ENCODE assay signal across 1 cellular context in genomic region chr7:99616359-99617186, GRCh38.
A peak's percentile ranks its signal among the peaks of the same experiment; 100 is the strongest.
TF ChIP-seq lines count a peak whose summit lies in the region.

Gene ZSCAN25, plus strand, starts transcription at chr7:99616946. Its CDS starts 2,661 bp downstream, at chr7:99619607.

TF ChIP-seq in HEK293, 187 proteins besides CTCF, POLR2A, EP300 and RAD21 (continued from another document and continues in another):
- TF ChIP-seq ZNF513 (tag by site-specific recombination; IDR thresholded peaks at IDR 0.05) (no peak), ZNF184 (tag by site-specific recombination; IDR thresholded peaks at IDR 0.05) (peak; percentile 18; the same call in 1 of the 2 replicates), ZSCAN4 (tag by site-specific recombination; IDR thresholded peaks at IDR 0.05) (peak; percentile 75), ZNF37A (tag by site-specific recombination; IDR thresholded peaks at IDR 0.05) (no peak), ZNF121 (tag by site-specific recombination; IDR thresholded peaks at IDR 0.05) (0 out of 2 replicates have a peak, but pooled peaks have one; percentile 40), ZBTB49 (tag by site-specific recombination; IDR thresholded peaks at IDR 0.05; ENCODE audit: low read depth) (no peak), ZNF600 (tag by site-specific recombination; IDR thresholded peaks at IDR 0.05) (peak; percentile 100), ZNF302 (tag by site-specific recombination; IDR thresholded peaks at IDR 0.05; ENCODE audit: low read depth) (no peak), BCL11B (tag by site-specific recombination; IDR thresholded peaks at IDR 0.05; ENCODE audit: low read depth) (peak; percentile 78; the same call in 1 of the 2 replicates), ZNF544 (tag by site-specific recombination; IDR thresholded peaks at IDR 0.05) (no peak), ZNF292 (tag by site-specific recombination; IDR thresholded peaks at IDR 0.05; ENCODE audit: borderline replicate concordance, low read depth) (no peak), ZNF146 (tag by site-specific recombination; IDR thresholded peaks at IDR 0.05) (peak; percentile 49; the same call in 1 of the 2 replicates), ZNF623 (tag by site-specific recombination; IDR thresholded peaks at IDR 0.05) (no peak; the same call in 1 of the 2 replicates), ZNF280D (tag by site-specific recombination; IDR thresholded peaks at IDR 0.05) (peak; percentile 93), ZNF830 (tag by site-specific recombination; IDR thresholded peaks at IDR 0.05; ENCODE audit: low read depth) (no peak), ZBTB21 (tag by site-specific recombination; IDR thresholded peaks at IDR 0.05) (peak; percentile 54), ZNF521 (tag by site-specific recombination; IDR thresholded peaks at IDR 0.05) (no peak), GLIS1 (tag by site-specific recombination; IDR thresholded peaks at IDR 0.05) (peak; percentile 52), SP2 (tag by site-specific recombination; IDR thresholded peaks at IDR 0.05) (peak; percentile 80), ZNF350 (tag by site-specific recombination; IDR thresholded peaks at IDR 0.05) (no peak), OVOL3 (tag by site-specific recombination; IDR thresholded peaks at IDR 0.05) (peak; percentile 75; the same call in 1 of the 2 replicates), ZSCAN16 (tag by site-specific recombination; IDR thresholded peaks at IDR 0.05) (no peak), GLIS2 (tag by site-specific recombination; IDR thresholded peaks at IDR 0.05) (peak; percentile 52), FEZF1 (tag by site-specific recombination; IDR thresholded peaks at IDR 0.05) (no peak), ZNF488 (tag by site-specific recombination; IDR thresholded peaks at IDR 0.05) (no peak), ZNF140 (tag by site-specific recombination; IDR thresholded peaks at IDR 0.05) (no peak), ZNF114 (tag by site-specific recombination; IDR thresholded peaks at IDR 0.05) (no peak), ZNF155 (tag by site-specific recombination; IDR thresholded peaks at IDR 0.05) (no peak), ZFP69B (tag by site-specific recombination; IDR thresholded peaks at IDR 0.05) (peak; percentile 70), PRDM6 (tag by site-specific recombination; IDR thresholded peaks at IDR 0.05) (no peak), HOXC10 (CRISPR knock-in tag; IDR thresholded peaks at IDR 0.05) (no peak), ZNF175 (tag by site-specific recombination; IDR thresholded peaks at IDR 0.05) (no peak), ZBTB10 (tag by site-specific recombination; IDR thresholded peaks at IDR 0.05) (peak; percentile 96), ZNF423 (tag by site-specific recombination; IDR thresholded peaks at IDR 0.05) (no peak), ZNF585B (tag by site-specific recombination; IDR thresholded peaks at IDR 0.05) (peak; percentile 9; the same call in 1 of the 2 replicates), ZNF398 (tag by site-specific recombination; IDR thresholded peaks at IDR 0.05) (0 out of 2 replicates have a peak, but pooled peaks have one; percentile 19), ZBTB20 (tag by site-specific recombination; IDR thresholded peaks at IDR 0.05) (peak; percentile 62; the same call in 1 of the 2 replicates), ZNF433 (tag by site-specific recombination; IDR thresholded peaks at IDR 0.05; ENCODE audit: low read depth) (no peak), BCL6B (tag by site-specific recombination; IDR thresholded peaks at IDR 0.05) (no peak), KLF9 (tag by site-specific recombination; IDR thresholded peaks at IDR 0.05; ENCODE audit: low read depth) (no peak), ZNF639 (tag by site-specific recombination; IDR thresholded peaks at IDR 0.05) (no peak; the same call in 1 of the 2 replicates), ZNF530 (tag by site-specific recombination; IDR thresholded peaks at IDR 0.05; ENCODE audit: low read depth) (no peak), ZNF677 (tag by site-specific recombination; IDR thresholded peaks at IDR 0.05) (no peak), KLF17 (tag by site-specific recombination; IDR thresholded peaks at IDR 0.05) (peak; percentile 56)
